In the genomic region with DNA sequence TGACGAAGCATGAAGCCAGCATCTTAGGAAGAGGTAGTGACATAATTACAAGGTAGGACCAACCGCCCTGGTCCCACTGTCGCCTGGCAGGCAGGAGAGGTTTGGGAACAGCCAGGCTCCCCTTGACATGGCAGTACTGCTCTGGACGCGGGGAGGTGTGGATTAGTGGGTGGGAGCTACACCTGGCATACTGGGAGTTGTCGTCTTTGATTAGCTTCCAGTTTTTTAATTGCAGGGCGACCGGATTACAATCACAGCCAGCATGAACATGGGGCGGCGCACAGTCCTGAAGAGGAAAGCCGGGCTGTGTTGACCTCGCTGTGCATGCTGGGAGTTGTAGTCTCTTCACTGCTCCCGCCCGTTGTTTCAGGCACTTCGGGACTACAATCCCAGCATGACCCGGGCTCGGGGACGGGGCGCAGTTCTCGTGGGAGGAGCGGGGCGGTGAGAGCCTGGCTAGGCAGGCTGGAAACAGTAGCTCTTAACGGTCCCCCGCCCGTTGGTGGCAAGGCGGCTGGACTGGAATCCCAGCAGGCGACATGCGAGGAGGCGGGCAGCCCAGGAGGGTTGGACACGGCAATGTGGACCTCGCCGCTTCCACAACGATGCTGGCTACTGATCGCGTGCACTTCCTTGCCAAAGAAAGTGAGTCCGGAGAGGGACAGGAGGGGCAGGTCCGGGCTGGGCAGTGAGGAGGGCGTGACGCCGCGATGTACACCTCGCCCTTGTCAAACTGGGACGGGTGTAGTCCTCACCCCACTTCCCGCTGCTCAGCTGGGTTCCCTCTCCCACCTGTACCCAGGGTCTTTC, we compare ENCODE assay signal across 9 cellular contexts.
DNase-seq lines count a peak whose midpoint lies in the region; ATAC-seq and TF ChIP-seq lines count a peak whose summit lies in the region.
"Had no signal": no experiment of that assay in that cellular context is flagged by ENCODE, and none has a peak within 500 bp of the region (broad histone marks: within the 10 kb centered on the region; RNA-seq: fewer than 3 reads in every experiment).

No MANE protein-coding gene starts in this region.

- peaks cover 0 to 16% (median 6%) of the 10 kb centered on the region in 5 donors for H3K36me3 Mint-ChIP-seq in naive thymus-derived CD4-positive, alpha-beta T cell
- H3K36me3 Mint-ChIP-seq in stimulated activated naive CD8-positive, alpha-beta T cell treated with anti-CD3 and anti-CD28 coated beads, Interleukin-15, Interleukin-2, amounts not matched to agents 100 ng/mL and 50 ng/mL, for 24 hours (ENCODE audit: low read depth) = peaks cover 11% of the 10 kb centered on the region

- CTCF ChIA-PET in naive thymus-derived CD4-positive, alpha-beta T cell (lab: Charles Lee) = interaction anchor here (1.5 kb wide), 1 partner anchor 25 kb away, joined by 6 read pairs; no protein-coding TSS in a partner anchor

- POLR2A ChIA-PET in naive thymus-derived CD4-positive, alpha-beta T cell (lab: Charles Lee) = interaction anchor here (0.8 to 3.1 kb wide), 5 partner anchors 26 to 1106 kb away, joined by 3 to 21 read pairs (median 5); a partner anchor contains a TSS

- H3K4me1 ChIP-seq in naive thymus-derived CD4-positive, alpha-beta T cell (ENCODE audit: control insufficient read depth in 2 of 2, insufficient read depth in 2 of 2, low read length in 2 of 2) = no peaks in the 10 kb centered on the region

- no peaks in the 10 kb centered on the region for H3K9me3 ChIP-seq in naive thymus-derived CD4-positive, alpha-beta T cell (ENCODE audit: control insufficient read depth in 2 of 3, low read length in 3 of 3)

- H3K27me3 Mint-ChIP-seq in naive thymus-derived CD4-positive, alpha-beta T cell = peaks cover 0 to 4% (median 0%) of the 10 kb centered on the region in 5 donors
- no peaks in the 10 kb centered on the region for H3K27me3 Mint-ChIP-seq in stimulated activated naive CD8-positive, alpha-beta T cell treated with anti-CD3 and anti-CD28 coated beads, Interleukin-15, Interleukin-2, amounts not matched to agents 100 ng/mL and 50 ng/mL, for 24 hours

- H3K4me3 ChIP-seq in coronary artery = peak overlapping the region; percentile 67
- peak overlapping the region; percentile 84 for H3K4me3 ChIP-seq in naive thymus-derived CD4-positive, alpha-beta T cell (ENCODE audit: low read length)

- TF ChIP-seq CTCF in coronary artery (IDR thresholded peaks at IDR 0.05) = no peak

- peaks cover 0 to 22% (median 9%) of the 10 kb centered on the region in 7 donors for H3K4me1 Mint-ChIP-seq in naive thymus-derived CD4-positive, alpha-beta T cell
- H3K4me1 Mint-ChIP-seq in stimulated activated naive CD8-positive, alpha-beta T cell treated with anti-CD3 and anti-CD28 coated beads, Interleukin-15, Interleukin-2, amounts not matched to agents 100 ng/mL and 50 ng/mL, for 24 hours (ENCODE audit: low read depth) = peaks cover 10% of the 10 kb centered on the region

- H3K27me3 ChIP-seq in naive thymus-derived CD4-positive, alpha-beta T cell (ENCODE audit: control insufficient read depth in 2 of 2, insufficient read depth in 2 of 2, low read length in 2 of 2) = no peaks in the 10 kb centered on the region

- peak overlapping the region in 1 of 2 donors; percentile 2 for H3K27ac ChIP-seq in coronary artery
- peak overlapping the region; percentile 89 for H3K27ac ChIP-seq in naive thymus-derived CD4-positive, alpha-beta T cell (ENCODE audit: low read depth, low read length)
- H3K27ac ChIP-seq: VCaP had no signal

- peak in 2 of 3 experiments; percentile 22 to 60 for DNase-seq in NCI-H1417 (lab: John Stamatoyannopoulos, UW)
- DNase-seq in NCI-H1417 treated with DMSO at 0.1 percent for 48 hours (lab: John Stamatoyannopoulos, UW) = no peak
- peak; percentile 93 for DNase-seq in activated CD4-positive, alpha-beta T cell treated with anti-CD3 and anti-CD28 coated beads for 48 hours
- no peak for DNase-seq in coronary artery (ENCODE audit: low spot score)
- peak; percentile 64 to 95 (median 91) for DNase-seq in naive thymus-derived CD4-positive, alpha-beta T cell
- DNase-seq in hepatic stellate cell (ENCODE audit: low spot score) = no peak

- peak; percentile 97 for ATAC-seq in naive thymus-derived CD4-positive, alpha-beta T cell
- no peak for ATAC-seq in HG03439 (IDR thresholded peaks at IDR 0.05; ENCODE audit: unreplicated experiment)

- intact Hi-C loops in naive thymus-derived CD4-positive, alpha-beta T cell (cut with micrococcal nuclease) = loop anchor here (1.0 to 2.0 kb wide), 11 partner anchors 26 to 1972 kb away; a partner anchor contains a TSS

- peak overlapping the region; percentile 88 to 99 (median 95) for H3K27ac Mint-ChIP-seq in naive thymus-derived CD4-positive, alpha-beta T cell
- peak overlapping the region; percentile 90 for H3K27ac Mint-ChIP-seq in stimulated activated naive CD8-positive, alpha-beta T cell treated with anti-CD3 and anti-CD28 coated beads, Interleukin-15, Interleukin-2, amounts not matched to agents 100 ng/mL and 50 ng/mL, for 24 hours

- H3K36me3 ChIP-seq in naive thymus-derived CD4-positive, alpha-beta T cell (ENCODE audit: control insufficient read depth in 2 of 3, insufficient read depth in 3 of 3, low read length in 3 of 3) = no peaks in the 10 kb centered on the region

- peaks cover 3 to 39% (median 19%) of the 10 kb centered on the region in 11 donors for H3K9me3 Mint-ChIP-seq in naive thymus-derived CD4-positive, alpha-beta T cell
- peaks cover 20% of the 10 kb centered on the region for H3K9me3 Mint-ChIP-seq in stimulated activated naive CD8-positive, alpha-beta T cell treated with anti-CD3 and anti-CD28 coated beads, Interleukin-15, Interleukin-2, amounts not matched to agents 100 ng/mL and 50 ng/mL, for 24 hours

- peak overlapping the region; percentile 82 to 100 (median 98) for H3K4me3 Mint-ChIP-seq in naive thymus-derived CD4-positive, alpha-beta T cell
- peak overlapping the region; percentile 96 for H3K4me3 Mint-ChIP-seq in stimulated activated naive CD8-positive, alpha-beta T cell treated with anti-CD3 and anti-CD28 coated beads, Interleukin-15, Interleukin-2, amounts not matched to agents 100 ng/mL and 50 ng/mL, for 24 hours

Comparison
In these comparisons a context has a peak if more than half of its experiments do, and no peak if none do; other contexts are left out.
1. DNase-seq: peak in NCI-H1417 (2 of 3), activated CD4-positive, alpha-beta T cell treated with anti-CD3 and anti-CD28 coated beads for 48 hours (single experiment) and naive thymus-derived CD4-positive, alpha-beta T cell (9 of 9); none in NCI-H1417 treated with DMSO at 0.1 percent for 48 hours (single experiment), coronary artery (single experiment) and hepatic stellate cell (single experiment).